Comparison of ENCODE assay signal across 13 cellular contexts in genomic region chr21:43974791-43975468, GRCh38. TPM values are rescaled to one million over a fixed set of nuclear protein-coding genes. Genes with fewer than 3 reads are reported as not detected.
DNase-seq lines count a peak whose midpoint lies in the region; ATAC-seq and TF ChIP-seq lines count a peak whose summit lies in the region.
"Had no signal": no experiment of that assay in that cellular context is flagged by ENCODE, and none has a peak within 500 bp of the region (broad histone marks: within the 10 kb centered on the region; RNA-seq: fewer than 3 reads in every experiment).

No MANE protein-coding gene starts in this region.

- H3K27ac Mint-ChIP-seq in immature natural killer cell = peak overlapping the region; percentile 1 to 82 (median 38)
- H3K27ac Mint-ChIP-seq: dendritic cell treated with granulocyte-macrophage colony-stimulating factor and Interleukin-4, amounts not matched to agents 40 ng/mL and 50 ng/mL, for 4 days had no signal

- WGBS in mammary epithelial cell (ENCODE audit: low coverage, missing lambda C conversion rate) = 67% methylated on average over 16 of the region's 16 CpGs
- WGBS in thymus = 96% methylated on average over 16 of the region's 16 CpGs
- WGBS in transverse colon (ENCODE audit: low coverage in 1 of 2), 2 donors = 85 to 90% methylated on average over 6 to 16 of the region's 16 CpGs

- no peaks in the 10 kb centered on the region for H3K9me3 ChIP-seq in mammary epithelial cell (replicated peaks; ENCODE audit: insufficient read depth, low read length)
- no peaks in the 10 kb centered on the region for H3K9me3 ChIP-seq in breast epithelium
- H3K9me3 ChIP-seq in RWPE2 (ENCODE audit: severe bottlenecking) = no peaks in the 10 kb centered on the region
- no peaks in the 10 kb centered on the region for H3K9me3 ChIP-seq in thymus (ENCODE audit: control insufficient read depth)
- H3K9me3 ChIP-seq in transverse colon = no peaks in the 10 kb centered on the region
- H3K9me3 ChIP-seq: BE2C, HAP-1, tibial artery had no signal

- H2AFZ ChIP-seq in mammary epithelial cell (ENCODE audit: low read depth, low read length) = peak overlapping the region; percentile 83

- peak overlapping the region; percentile 90 for H3K4me2 ChIP-seq in mammary epithelial cell (ENCODE audit: insufficient read depth, low read depth, low read length)

- no peaks in the 10 kb centered on the region for H3K36me3 ChIP-seq in mammary epithelial cell (ENCODE audit: insufficient read depth, low read length)
- H3K36me3 ChIP-seq in breast epithelium = no peaks in the 10 kb centered on the region
- H3K36me3 ChIP-seq in RWPE2 (ENCODE audit: low read depth) = peaks cover 24% of the 10 kb centered on the region
- peaks cover 29% of the 10 kb centered on the region for H3K36me3 ChIP-seq in thymus (ENCODE audit: control insufficient read depth, insufficient read depth)
- H3K36me3 ChIP-seq in transverse colon = peaks cover 0 to 30% (median 10%) of the 10 kb centered on the region in 4 donors

- TF ChIP-seq CTCF in mammary epithelial cell (conservative IDR thresholded peaks at IDR 0.05 in 1 of 2, IDR thresholded peaks at IDR 0.05 in 1 of 2; ENCODE audit: extremely low read depth in 1 of 2, insufficient read depth in 1 of 2, low read depth in 1 of 2, low read length in 2 of 2) (no peak), breast epithelium (IDR thresholded peaks at IDR 0.05) (no peak), RWPE2 (IDR thresholded peaks at IDR 0.05; ENCODE audit: poor library complexity, severe bottlenecking) (no peak), transverse colon (IDR thresholded peaks at IDR 0.05) (no peak)

- no peak overlapping the region for H3K4me3 ChIP-seq in mammary epithelial cell (replicated peaks in 1 of 3; ENCODE audit: insufficient read depth in 1 of 3, low read depth in 2 of 3, low read length in 3 of 3)
- no peak overlapping the region for H3K4me3 ChIP-seq in breast epithelium
- H3K4me3 ChIP-seq in RWPE2 (ENCODE audit: severe bottlenecking) = no peak overlapping the region
- no peak overlapping the region for H3K4me3 ChIP-seq in thymus (ENCODE audit: low read length)
- no peak overlapping the region for H3K4me3 ChIP-seq in transverse colon
- H3K4me3 ChIP-seq: HAP-1, lung, tibial artery had no signal

- no peaks in the 10 kb centered on the region for H3K27me3 ChIP-seq in mammary epithelial cell (ENCODE audit: insufficient read depth, low read length)
- H3K27me3 ChIP-seq in breast epithelium = no peaks in the 10 kb centered on the region
- H3K27me3 ChIP-seq in RWPE2 (ENCODE audit: insufficient read depth, poor library complexity, severe bottlenecking) = no peaks in the 10 kb centered on the region
- H3K27me3 ChIP-seq in thymus (ENCODE audit: control insufficient read depth, insufficient read depth) = no peaks in the 10 kb centered on the region
- no peaks in the 10 kb centered on the region for H3K27me3 ChIP-seq in transverse colon
- H3K27me3 ChIP-seq: BE2C, tibial artery had no signal

- H3K4me1 ChIP-seq in mammary epithelial cell (ENCODE audit: insufficient read depth, low read length) = peaks cover 7% of the 10 kb centered on the region
- no peaks in the 10 kb centered on the region for H3K4me1 ChIP-seq in breast epithelium
- H3K4me1 ChIP-seq in RWPE2 (ENCODE audit: insufficient read depth, poor library complexity, severe bottlenecking) = no peaks in the 10 kb centered on the region
- no peaks in the 10 kb centered on the region for H3K4me1 ChIP-seq in thymus (ENCODE audit: control insufficient read depth, insufficient read depth, low read length)
- H3K4me1 ChIP-seq in transverse colon = no peaks in the 10 kb centered on the region
- H3K4me1 ChIP-seq: BE2C, HAP-1, tibial artery had no signal

- H3K4me3 Mint-ChIP-seq in immature natural killer cell = no peak overlapping the region
- H3K4me3 Mint-ChIP-seq: dendritic cell treated with granulocyte-macrophage colony-stimulating factor and Interleukin-4, amounts not matched to agents 40 ng/mL and 50 ng/mL, for 4 days had no signal

- H3K9me3 Mint-ChIP-seq in immature natural killer cell = no peaks in the 10 kb centered on the region
- H3K9me3 Mint-ChIP-seq: dendritic cell treated with granulocyte-macrophage colony-stimulating factor and Interleukin-4, amounts not matched to agents 40 ng/mL and 50 ng/mL, for 4 days had no signal

- H3K27ac ChIP-seq in mammary epithelial cell (ENCODE audit: insufficient read depth, low read depth, low read length) = no peak overlapping the region
- no peak overlapping the region for H3K27ac ChIP-seq in breast epithelium
- H3K27ac ChIP-seq in RWPE2 (ENCODE audit: poor library complexity, severe bottlenecking) = no peak overlapping the region
- peak overlapping the region; percentile 37 for H3K27ac ChIP-seq in thymus (ENCODE audit: low read depth)
- no peak overlapping the region for H3K27ac ChIP-seq in transverse colon
- H3K27ac ChIP-seq: tibial artery had no signal

- peak; percentile 10; the same call in 2 of the 3 replicates for ATAC-seq in RWPE2 (ENCODE audit: low read depth)

- no TSS peak for BruUV-seq in mammary epithelial cell (replicated peaks; lab: Mats Ljungman, UMichigan)

- no peak overlapping the region for H3K9ac ChIP-seq in mammary epithelial cell (ENCODE audit: insufficient read depth, low read length)

- peaks cover 0 to 2% (median 0%) of the 10 kb centered on the region in 3 donors for H3K27me3 Mint-ChIP-seq in immature natural killer cell (ENCODE audit: low read depth in 3 of 3)
- H3K27me3 Mint-ChIP-seq: dendritic cell treated with granulocyte-macrophage colony-stimulating factor and Interleukin-4, amounts not matched to agents 40 ng/mL and 50 ng/mL, for 4 days had no signal

- TF ChIP-seq POLR2A in breast epithelium (IDR thresholded peaks at IDR 0.05) (no peak), transverse colon (IDR thresholded peaks at IDR 0.05) (no peak)

- in situ Hi-C loops in mammary epithelial cell (cut with MboI; ENCODE audit: low sequenced_read_pairs in 2 of 2) (loop anchor here in 1 of 2 donors (5.0 kb wide), 1 partner anchor 168 kb away; no protein-coding TSS in a partner anchor), transverse colon (cut with MboI; ENCODE audit: low pct_ligation_motif_present in 1 of 4, low pct_unique_long_range_greater_than_20kb in 1 of 4, low sequenced_read_pairs in 3 of 4) (loop anchor here in 1 of 4 donors (25.0 kb wide), 1 partner anchor 163 kb away; no protein-coding TSS in a partner anchor)

- dilution Hi-C loops in mammary epithelial cell (cut with HindIII; ENCODE audit: low sequenced_read_pairs) = no loop called here

- CTCF ChIA-PET in mammary epithelial cell (lab: Charles Lee; ENCODE audit: low non-redundant PET) = interaction anchor here (0.5 to 0.7 kb wide), 2 partner anchors 34 to 106 kb away, joined by 3 to 5 read pairs; no protein-coding TSS in a partner anchor

- peaks cover 16 to 17% of the 10 kb centered on the region in 2 donors for H3K4me1 Mint-ChIP-seq in immature natural killer cell

- TF ChIP-seq EP300 in transverse colon (IDR thresholded peaks at IDR 0.05; ENCODE audit: low read depth) = no peak

- H3K79me2 ChIP-seq in mammary epithelial cell (ENCODE audit: insufficient read depth, low read length) = no peaks in the 10 kb centered on the region

- DNase-seq in mammary epithelial cell (no peak), breast epithelium (ENCODE audit: low spot score in 2 of 2) (no peak), RWPE2 (ENCODE audit: low spot score) (no peak), immature natural killer cell (no peak), NCI-H524 (lab: John Stamatoyannopoulos, UW) (no peak), transverse colon (no peak)
- no peak for DNase-seq in central memory CD4-positive, alpha-beta T cell

- peaks cover 0 to 6% (median 0%) of the 10 kb centered on the region in 3 donors for H3K36me3 Mint-ChIP-seq in immature natural killer cell

- no peaks in the 10 kb centered on the region for H4K20me1 ChIP-seq in mammary epithelial cell (ENCODE audit: insufficient read depth, low read length)

- intact Hi-C loops in mammary epithelial cell (cut with micrococcal nuclease) (loop anchor here (1.0 kb wide), 2 partner anchors 36 to 164 kb away; no protein-coding TSS in a partner anchor), breast epithelium (cut with DNase I; ENCODE audit: low total_unique reads) (no loop called here), transverse colon (cut with DNase I; ENCODE audit: low total_unique reads) (no loop called here)

RNA-seq across cellular contexts. Expression of gene TRAPPC10, which starts 37.2 kb away (rescaled TPM):
- total RNA-seq in mammary epithelial cell (10 to 100 TPM; 36.3 to 37.3 TPM), breast epithelium (10 to 100 TPM; 27.4 to 35.0 (median 31.1) TPM), transverse colon (10 to 100 TPM; 71.0 to 81.5 (median 79.8) TPM)
- polyA plus RNA-seq in mammary epithelial cell (18.3 TPM), immature natural killer cell (10 to 100 TPM; 42.0 to 74.7 (median 43.2) TPM), thymus (14.0 TPM)
- 113 TPM for polyA minus RNA-seq in mammary epithelial cell
